In the genomic region with DNA sequence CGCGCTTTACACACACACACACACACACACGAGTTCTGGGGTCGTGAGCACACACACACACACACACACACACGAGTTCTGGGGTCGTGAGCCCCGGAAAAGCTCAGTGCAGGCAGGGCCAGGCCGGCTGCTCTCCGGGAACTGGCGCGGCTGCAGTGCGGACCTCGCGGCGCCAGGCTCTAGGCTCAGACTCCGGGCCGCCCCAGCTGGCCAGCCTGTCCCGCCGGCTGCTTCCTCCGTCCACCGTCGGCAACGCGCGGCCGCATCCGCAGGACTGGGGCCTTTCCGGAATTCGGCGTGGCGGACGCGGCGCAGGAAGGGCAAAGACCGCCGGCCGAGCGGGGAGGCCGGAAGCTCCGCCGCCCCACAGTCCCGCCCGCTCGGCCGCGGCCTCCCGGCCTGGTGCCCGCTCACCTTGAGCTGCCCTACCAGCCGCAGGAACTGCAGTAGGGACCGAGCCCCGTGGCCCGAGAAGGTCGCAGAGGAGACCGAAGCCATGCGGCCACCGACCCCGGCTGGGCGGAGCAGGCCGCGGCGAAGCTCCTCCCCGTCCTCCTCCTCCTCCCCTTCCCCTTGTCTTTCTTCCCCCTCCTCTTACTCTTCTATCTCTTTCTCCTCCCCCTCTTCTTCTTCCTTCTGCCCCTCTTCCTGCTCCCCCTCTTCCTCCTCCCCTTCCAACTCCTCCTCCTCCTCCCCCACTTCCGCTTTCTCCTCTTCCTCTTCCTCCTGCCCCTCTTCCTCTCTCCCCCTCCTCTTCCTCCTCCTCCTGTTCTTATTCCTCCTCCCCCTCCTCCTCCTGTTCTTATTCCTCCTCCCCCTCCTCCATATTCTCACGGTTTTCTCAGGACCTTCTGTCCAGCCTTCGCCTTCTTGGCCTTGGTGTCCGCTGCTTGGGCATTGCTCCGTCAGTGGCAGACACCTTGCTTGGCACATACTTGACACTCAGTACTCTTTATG, we compare ENCODE assay signal across 1 cellular context.
A peak's percentile ranks its signal among the peaks of the same experiment; 100 is the strongest.
TF ChIP-seq lines count a peak whose summit lies in the region.

A gene with protein sequence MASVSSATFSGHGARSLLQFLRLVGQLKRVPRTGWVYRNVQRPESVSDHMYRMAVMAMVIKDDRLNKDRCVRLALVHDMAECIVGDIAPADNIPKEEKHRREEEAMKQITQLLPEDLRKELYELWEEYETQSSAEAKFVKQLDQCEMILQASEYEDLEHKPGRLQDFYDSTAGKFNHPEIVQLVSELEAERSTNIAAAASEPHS (minus strand): TSS at position 533 of the 957 bp plus-strand sequence. CDS start 35 bp downstream, at position 498.

TF ChIP-seq in K562, 482 proteins besides CTCF, POLR2A, EP300 and RAD21 (continued from another document and continues in another):
- TF ChIP-seq, protein P1, sequence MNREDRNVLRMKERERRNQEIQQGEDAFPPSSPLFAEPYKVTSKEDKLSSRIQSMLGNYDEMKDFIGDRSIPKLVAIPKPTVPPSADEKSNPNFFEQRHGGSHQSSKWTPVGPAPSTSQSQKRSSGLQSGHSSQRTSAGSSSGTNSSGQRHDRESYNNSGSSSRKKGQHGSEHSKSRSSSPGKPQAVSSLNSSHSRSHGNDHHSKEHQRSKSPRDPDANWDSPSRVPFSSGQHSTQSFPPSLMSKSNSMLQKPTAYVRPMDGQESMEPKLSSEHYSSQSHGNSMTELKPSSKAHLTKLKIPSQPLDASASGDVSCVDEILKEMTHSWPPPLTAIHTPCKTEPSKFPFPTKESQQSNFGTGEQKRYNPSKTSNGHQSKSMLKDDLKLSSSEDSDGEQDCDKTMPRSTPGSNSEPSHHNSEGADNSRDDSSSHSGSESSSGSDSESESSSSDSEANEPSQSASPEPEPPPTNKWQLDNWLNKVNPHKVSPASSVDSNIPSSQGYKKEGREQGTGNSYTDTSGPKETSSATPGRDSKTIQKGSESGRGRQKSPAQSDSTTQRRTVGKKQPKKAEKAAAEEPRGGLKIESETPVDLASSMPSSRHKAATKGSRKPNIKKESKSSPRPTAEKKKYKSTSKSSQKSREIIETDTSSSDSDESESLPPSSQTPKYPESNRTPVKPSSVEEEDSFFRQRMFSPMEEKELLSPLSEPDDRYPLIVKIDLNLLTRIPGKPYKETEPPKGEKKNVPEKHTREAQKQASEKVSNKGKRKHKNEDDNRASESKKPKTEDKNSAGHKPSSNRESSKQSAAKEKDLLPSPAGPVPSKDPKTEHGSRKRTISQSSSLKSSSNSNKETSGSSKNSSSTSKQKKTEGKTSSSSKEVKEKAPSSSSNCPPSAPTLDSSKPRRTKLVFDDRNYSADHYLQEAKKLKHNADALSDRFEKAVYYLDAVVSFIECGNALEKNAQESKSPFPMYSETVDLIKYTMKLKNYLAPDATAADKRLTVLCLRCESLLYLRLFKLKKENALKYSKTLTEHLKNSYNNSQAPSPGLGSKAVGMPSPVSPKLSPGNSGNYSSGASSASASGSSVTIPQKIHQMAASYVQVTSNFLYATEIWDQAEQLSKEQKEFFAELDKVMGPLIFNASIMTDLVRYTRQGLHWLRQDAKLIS (CRISPR knock-in tag; IDR thresholded peaks at IDR 0.05), result peak; percentile 89
- TF ChIP-seq ZNF316 (IDR thresholded peaks at IDR 0.05), result no peak
- TF ChIP-seq ZNF57 (CRISPR knock-in tag; IDR thresholded peaks at IDR 0.05), result no peak
- TF ChIP-seq HDAC1 (IDR thresholded peaks at IDR 0.05), result peak in 1 of 2 experiments; percentile 96; a peak in 2 of 4 replicates
- TF ChIP-seq ARHGAP35 (IDR thresholded peaks at IDR 0.05; ENCODE audit: partially characterized antibody), result peak; percentile 67
- TF ChIP-seq, protein P2, sequence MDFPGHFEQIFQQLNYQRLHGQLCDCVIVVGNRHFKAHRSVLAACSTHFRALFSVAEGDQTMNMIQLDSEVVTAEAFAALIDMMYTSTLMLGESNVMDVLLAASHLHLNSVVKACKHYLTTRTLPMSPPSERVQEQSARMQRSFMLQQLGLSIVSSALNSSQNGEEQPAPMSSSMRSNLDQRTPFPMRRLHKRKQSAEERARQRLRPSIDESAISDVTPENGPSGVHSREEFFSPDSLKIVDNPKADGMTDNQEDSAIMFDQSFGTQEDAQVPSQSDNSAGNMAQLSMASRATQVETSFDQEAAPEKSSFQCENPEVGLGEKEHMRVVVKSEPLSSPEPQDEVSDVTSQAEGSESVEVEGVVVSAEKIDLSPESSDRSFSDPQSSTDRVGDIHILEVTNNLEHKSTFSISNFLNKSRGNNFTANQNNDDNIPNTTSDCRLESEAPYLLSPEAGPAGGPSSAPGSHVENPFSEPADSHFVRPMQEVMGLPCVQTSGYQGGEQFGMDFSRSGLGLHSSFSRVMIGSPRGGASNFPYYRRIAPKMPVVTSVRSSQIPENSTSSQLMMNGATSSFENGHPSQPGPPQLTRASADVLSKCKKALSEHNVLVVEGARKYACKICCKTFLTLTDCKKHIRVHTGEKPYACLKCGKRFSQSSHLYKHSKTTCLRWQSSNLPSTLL (IDR thresholded peaks at IDR 0.05), result peak; percentile 74
- peak; percentile 94 for TF ChIP-seq PCBP1 (IDR thresholded peaks at IDR 0.05; ENCODE audit: low read depth, low read length, poor library complexity, severe bottlenecking)
- TF ChIP-seq, protein P3, sequence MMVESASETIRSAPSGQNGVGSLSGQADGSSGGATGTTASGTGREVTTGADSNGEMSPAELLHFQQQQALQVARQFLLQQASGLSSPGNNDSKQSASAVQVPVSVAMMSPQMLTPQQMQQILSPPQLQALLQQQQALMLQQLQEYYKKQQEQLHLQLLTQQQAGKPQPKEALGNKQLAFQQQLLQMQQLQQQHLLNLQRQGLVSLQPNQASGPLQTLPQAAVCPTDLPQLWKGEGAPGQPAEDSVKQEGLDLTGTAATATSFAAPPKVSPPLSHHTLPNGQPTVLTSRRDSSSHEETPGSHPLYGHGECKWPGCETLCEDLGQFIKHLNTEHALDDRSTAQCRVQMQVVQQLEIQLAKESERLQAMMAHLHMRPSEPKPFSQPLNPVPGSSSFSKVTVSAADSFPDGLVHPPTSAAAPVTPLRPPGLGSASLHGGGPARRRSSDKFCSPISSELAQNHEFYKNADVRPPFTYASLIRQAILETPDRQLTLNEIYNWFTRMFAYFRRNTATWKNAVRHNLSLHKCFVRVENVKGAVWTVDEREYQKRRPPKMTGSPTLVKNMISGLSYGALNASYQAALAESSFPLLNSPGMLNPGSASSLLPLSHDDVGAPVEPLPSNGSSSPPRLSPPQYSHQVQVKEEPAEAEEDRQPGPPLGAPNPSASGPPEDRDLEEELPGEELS (CRISPR knock-in tag; IDR thresholded peaks at IDR 0.05; ENCODE audit: borderline replicate concordance), result no peak; the same call in 1 of the 2 replicates
- TF ChIP-seq, protein P4, sequence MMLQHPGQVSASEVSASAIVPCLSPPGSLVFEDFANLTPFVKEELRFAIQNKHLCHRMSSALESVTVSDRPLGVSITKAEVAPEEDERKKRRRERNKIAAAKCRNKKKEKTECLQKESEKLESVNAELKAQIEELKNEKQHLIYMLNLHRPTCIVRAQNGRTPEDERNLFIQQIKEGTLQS (IDR thresholded peaks at IDR 0.05), result no peak
- TF ChIP-seq, protein P4 (CRISPR knock-in tag; conservative IDR thresholded peaks at IDR 0.05), result no peak
- no peak for TF ChIP-seq RAD51 (IDR thresholded peaks at IDR 0.05; ENCODE audit: borderline replicate concordance, low read depth)
- TF ChIP-seq, protein P5, sequence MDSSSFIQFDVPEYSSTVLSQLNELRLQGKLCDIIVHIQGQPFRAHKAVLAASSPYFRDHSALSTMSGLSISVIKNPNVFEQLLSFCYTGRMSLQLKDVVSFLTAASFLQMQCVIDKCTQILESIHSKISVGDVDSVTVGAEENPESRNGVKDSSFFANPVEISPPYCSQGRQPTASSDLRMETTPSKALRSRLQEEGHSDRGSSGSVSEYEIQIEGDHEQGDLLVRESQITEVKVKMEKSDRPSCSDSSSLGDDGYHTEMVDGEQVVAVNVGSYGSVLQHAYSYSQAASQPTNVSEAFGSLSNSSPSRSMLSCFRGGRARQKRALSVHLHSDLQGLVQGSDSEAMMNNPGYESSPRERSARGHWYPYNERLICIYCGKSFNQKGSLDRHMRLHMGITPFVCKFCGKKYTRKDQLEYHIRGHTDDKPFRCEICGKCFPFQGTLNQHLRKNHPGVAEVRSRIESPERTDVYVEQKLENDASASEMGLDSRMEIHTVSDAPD (CRISPR knock-in tag; IDR thresholded peaks at IDR 0.05), result no peak
- TF ChIP-seq JUN (IDR thresholded peaks at IDR 0.05; ENCODE audit: borderline replicate concordance, low read depth, low read length), result no peak
- peak; percentile 56; the same call in 1 of the 2 replicates for TF ChIP-seq JUN (CRISPR knock-in tag; IDR thresholded peaks at IDR 0.05; ENCODE audit: borderline replicate concordance)
- peak; percentile 93 for TF ChIP-seq EP400 (IDR thresholded peaks at IDR 0.05)
- no peak for TF ChIP-seq TFAM (CRISPR knock-in tag; conservative IDR thresholded peaks at IDR 0.05)
- TF ChIP-seq, protein P6, sequence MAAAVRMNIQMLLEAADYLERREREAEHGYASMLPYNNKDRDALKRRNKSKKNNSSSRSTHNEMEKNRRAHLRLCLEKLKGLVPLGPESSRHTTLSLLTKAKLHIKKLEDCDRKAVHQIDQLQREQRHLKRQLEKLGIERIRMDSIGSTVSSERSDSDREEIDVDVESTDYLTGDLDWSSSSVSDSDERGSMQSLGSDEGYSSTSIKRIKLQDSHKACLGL (CRISPR knock-in tag; IDR thresholded peaks at IDR 0.05; ENCODE audit: borderline replicate concordance, poor library complexity, severe bottlenecking), result no peak
- peak; percentile 89 for TF ChIP-seq ETV5 (CRISPR knock-in tag; IDR thresholded peaks at IDR 0.05; ENCODE audit: low read depth)
- TF ChIP-seq FIP1L1 (IDR thresholded peaks at IDR 0.05; ENCODE audit: low read depth, low read length, poor library complexity, severe bottlenecking), result peak; percentile 74
- no peak for TF ChIP-seq MEIS2 (IDR thresholded peaks at IDR 0.05; ENCODE audit: partially characterized antibody)
- TF ChIP-seq ZNF217 (CRISPR knock-in tag; IDR thresholded peaks at IDR 0.05), result no peak
- 0 out of 2 replicates have a peak, but pooled peaks have one; percentile 59 for TF ChIP-seq YBX1 (IDR thresholded peaks at IDR 0.05)
- no peak for TF ChIP-seq MAFK (IDR thresholded peaks at IDR 0.05; ENCODE audit: low read length)
- no peak for TF ChIP-seq CAMTA2 (CRISPR knock-in tag; conservative IDR thresholded peaks at IDR 0.05)
- no peak for TF ChIP-seq ZNF76 (CRISPR knock-in tag; IDR thresholded peaks at IDR 0.05; ENCODE audit: borderline replicate concordance)
- TF ChIP-seq, protein P7, sequence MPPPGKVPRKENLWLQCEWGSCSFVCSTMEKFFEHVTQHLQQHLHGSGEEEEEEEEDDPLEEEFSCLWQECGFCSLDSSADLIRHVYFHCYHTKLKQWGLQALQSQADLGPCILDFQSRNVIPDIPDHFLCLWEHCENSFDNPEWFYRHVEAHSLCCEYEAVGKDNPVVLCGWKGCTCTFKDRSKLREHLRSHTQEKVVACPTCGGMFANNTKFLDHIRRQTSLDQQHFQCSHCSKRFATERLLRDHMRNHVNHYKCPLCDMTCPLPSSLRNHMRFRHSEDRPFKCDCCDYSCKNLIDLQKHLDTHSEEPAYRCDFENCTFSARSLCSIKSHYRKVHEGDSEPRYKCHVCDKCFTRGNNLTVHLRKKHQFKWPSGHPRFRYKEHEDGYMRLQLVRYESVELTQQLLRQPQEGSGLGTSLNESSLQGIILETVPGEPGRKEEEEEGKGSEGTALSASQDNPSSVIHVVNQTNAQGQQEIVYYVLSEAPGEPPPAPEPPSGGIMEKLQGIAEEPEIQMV (tag; conservative IDR thresholded peaks at IDR 0.05; ENCODE audit: low read depth), result no peak; the same call in 1 of the 2 replicates
- TF ChIP-seq, protein P8, sequence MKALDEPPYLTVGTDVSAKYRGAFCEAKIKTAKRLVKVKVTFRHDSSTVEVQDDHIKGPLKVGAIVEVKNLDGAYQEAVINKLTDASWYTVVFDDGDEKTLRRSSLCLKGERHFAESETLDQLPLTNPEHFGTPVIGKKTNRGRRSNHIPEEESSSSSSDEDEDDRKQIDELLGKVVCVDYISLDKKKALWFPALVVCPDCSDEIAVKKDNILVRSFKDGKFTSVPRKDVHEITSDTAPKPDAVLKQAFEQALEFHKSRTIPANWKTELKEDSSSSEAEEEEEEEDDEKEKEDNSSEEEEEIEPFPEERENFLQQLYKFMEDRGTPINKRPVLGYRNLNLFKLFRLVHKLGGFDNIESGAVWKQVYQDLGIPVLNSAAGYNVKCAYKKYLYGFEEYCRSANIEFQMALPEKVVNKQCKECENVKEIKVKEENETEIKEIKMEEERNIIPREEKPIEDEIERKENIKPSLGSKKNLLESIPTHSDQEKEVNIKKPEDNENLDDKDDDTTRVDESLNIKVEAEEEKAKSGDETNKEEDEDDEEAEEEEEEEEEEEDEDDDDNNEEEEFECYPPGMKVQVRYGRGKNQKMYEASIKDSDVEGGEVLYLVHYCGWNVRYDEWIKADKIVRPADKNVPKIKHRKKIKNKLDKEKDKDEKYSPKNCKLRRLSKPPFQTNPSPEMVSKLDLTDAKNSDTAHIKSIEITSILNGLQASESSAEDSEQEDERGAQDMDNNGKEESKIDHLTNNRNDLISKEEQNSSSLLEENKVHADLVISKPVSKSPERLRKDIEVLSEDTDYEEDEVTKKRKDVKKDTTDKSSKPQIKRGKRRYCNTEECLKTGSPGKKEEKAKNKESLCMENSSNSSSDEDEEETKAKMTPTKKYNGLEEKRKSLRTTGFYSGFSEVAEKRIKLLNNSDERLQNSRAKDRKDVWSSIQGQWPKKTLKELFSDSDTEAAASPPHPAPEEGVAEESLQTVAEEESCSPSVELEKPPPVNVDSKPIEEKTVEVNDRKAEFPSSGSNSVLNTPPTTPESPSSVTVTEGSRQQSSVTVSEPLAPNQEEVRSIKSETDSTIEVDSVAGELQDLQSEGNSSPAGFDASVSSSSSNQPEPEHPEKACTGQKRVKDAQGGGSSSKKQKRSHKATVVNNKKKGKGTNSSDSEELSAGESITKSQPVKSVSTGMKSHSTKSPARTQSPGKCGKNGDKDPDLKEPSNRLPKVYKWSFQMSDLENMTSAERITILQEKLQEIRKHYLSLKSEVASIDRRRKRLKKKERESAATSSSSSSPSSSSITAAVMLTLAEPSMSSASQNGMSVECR (CRISPR knock-in tag; IDR thresholded peaks at IDR 0.05), result peak; percentile 65
- peak; percentile 48 for TF ChIP-seq TBP (optimal IDR thresholded peaks at IDR 0.05; ENCODE audit: low read depth, low read length)
- TF ChIP-seq, protein P9, sequence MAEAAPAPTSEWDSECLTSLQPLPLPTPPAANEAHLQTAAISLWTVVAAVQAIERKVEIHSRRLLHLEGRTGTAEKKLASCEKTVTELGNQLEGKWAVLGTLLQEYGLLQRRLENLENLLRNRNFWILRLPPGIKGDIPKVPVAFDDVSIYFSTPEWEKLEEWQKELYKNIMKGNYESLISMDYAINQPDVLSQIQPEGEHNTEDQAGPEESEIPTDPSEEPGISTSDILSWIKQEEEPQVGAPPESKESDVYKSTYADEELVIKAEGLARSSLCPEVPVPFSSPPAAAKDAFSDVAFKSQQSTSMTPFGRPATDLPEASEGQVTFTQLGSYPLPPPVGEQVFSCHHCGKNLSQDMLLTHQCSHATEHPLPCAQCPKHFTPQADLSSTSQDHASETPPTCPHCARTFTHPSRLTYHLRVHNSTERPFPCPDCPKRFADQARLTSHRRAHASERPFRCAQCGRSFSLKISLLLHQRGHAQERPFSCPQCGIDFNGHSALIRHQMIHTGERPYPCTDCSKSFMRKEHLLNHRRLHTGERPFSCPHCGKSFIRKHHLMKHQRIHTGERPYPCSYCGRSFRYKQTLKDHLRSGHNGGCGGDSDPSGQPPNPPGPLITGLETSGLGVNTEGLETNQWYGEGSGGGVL (CRISPR knock-in tag; IDR thresholded peaks at IDR 0.05), result no peak
- TF ChIP-seq MTA2 (IDR thresholded peaks at IDR 0.05; ENCODE audit: low read depth), result peak; percentile 85
